8 cellular contexts compared by ENCODE assay signal in genomic region chr22:42268852-42269406, GRCh38. TPM values are rescaled to one million over a fixed set of nuclear protein-coding genes. Genes with fewer than 3 reads are reported as not detected.
DNase-seq lines count a peak whose midpoint lies in the region; ATAC-seq, FAIRE-seq and TF ChIP-seq lines count a peak whose summit lies in the region.

No MANE protein-coding gene starts in this region.

- CTCF ChIA-PET in CD4-positive, alpha-beta memory T cell (lab: Charles Lee; ENCODE audit: partially characterized antibody) = interaction anchor here (1.1 to 1.2 kb wide), 2 partner anchors 9 to 178 kb away, joined by 3 to 4 read pairs; partner anchors contain the start of gene NDUFA6
- CTCF ChIA-PET in H1 (lab: Charles Lee; ENCODE audit: partially characterized antibody) = interaction anchor here (0.6 to 1.0 kb wide), 3 partner anchors 10 to 176 kb away, joined by 3 to 5 read pairs (median 3); no protein-coding TSS in a partner anchor

- H3K4me1 Mint-ChIP-seq in CD4-positive, alpha-beta memory T cell = peaks cover 39 to 58% (median 46%) of the 10 kb centered on the region in 4 donors
- peaks cover 51% of the 10 kb centered on the region for H3K4me1 Mint-ChIP-seq in neural progenitor cell

- WGBS in H1 (ENCODE audit: extremely low coverage in 1 of 2, insufficient coverage in 1 of 2, insufficient read length in 1 of 2, insufficient replicate concordance in 2 of 2, low coverage in 1 of 2, low lambda C conversion rate in 2 of 2, missing lambda C conversion rate in 1 of 2), 2 experiments = 22% methylated on average over 9 of the region's 9 CpGs; no CpG with 5 or more reads in 1 of the 2 experiments

- peaks cover 0 to 20% of the 10 kb centered on the region in 2 donors for H3K36me3 Mint-ChIP-seq in CD4-positive, alpha-beta memory T cell
- peaks cover 1% of the 10 kb centered on the region for H3K36me3 Mint-ChIP-seq in neural progenitor cell

- H3K56ac ChIP-seq in H1 (replicated peaks; ENCODE audit: insufficient read length, low read depth, low read length) = no peak overlapping the region

- H3K9ac ChIP-seq in NT2/D1 (ENCODE audit: insufficient read length, low read depth) (peak overlapping the region; percentile 86), H1 (replicated peaks in 1 of 4; ENCODE audit: extremely low read depth in 1 of 4, low read depth in 3 of 4, low read length in 3 of 4) (peak overlapping the region in 3 of 4 experiments; percentile 67 to 76 (median 67); a peak in 4 of 7 replicates), neural progenitor cell (no peak overlapping the region)

- POLR2A ChIA-PET in CD4-positive, alpha-beta memory T cell (lab: Charles Lee; ENCODE audit: partially characterized antibody) = interaction anchor here (0.7 to 1.1 kb wide), 5 partner anchors 67 to 178 kb away, joined by 3 to 6 read pairs (median 3); partner anchors contain the start of gene NDUFA6
- POLR2A ChIA-PET in H1 (lab: Charles Lee; ENCODE audit: partially characterized antibody) = interaction anchor here (0.9 to 1.2 kb wide), 4 partner anchors 9 to 35 kb away, joined by 3 to 4 read pairs (median 3); no protein-coding TSS in a partner anchor

- TF ChIP-seq CTCF in H1 (IDR thresholded peaks at IDR 0.05; ENCODE audit: control extremely low read depth in 1 of 3, insufficient read depth in 1 of 3, low read depth in 1 of 3, low read length in 3 of 3) (no peak), neural progenitor cell (IDR thresholded peaks at IDR 0.05) (no peak)

- DNase-seq in CD4-positive, alpha-beta memory T cell = no peak
- DNase-seq in NT2/D1 (ENCODE audit: low read depth, low spot score) (no peak), H1 (ENCODE audit: low read depth in 1 of 2, low spot score in 2 of 2) (no peak), neural progenitor cell (ENCODE audit: low spot score) (no peak), NCI-H1092 treated with DMSO at 0.1 percent for 48 hours (lab: John Stamatoyannopoulos, UW) (no peak)
- no peak for DNase-seq in stimulated activated CD4-positive, alpha-beta T cell treated with anti-CD3 and anti-CD28 coated beads, Interleukin-2, amount 100 ng/mL, for 48 hours
- DNase-seq in central memory CD4-positive, alpha-beta T cell = no peak

- H3K79me2 ChIP-seq in H1 (ENCODE audit: control insufficient read depth in 1 of 2, insufficient read depth in 2 of 2, low read length in 2 of 2) (peaks cover 29 to 54% of the 10 kb centered on the region in 2 experiments), neural progenitor cell (ENCODE audit: low read depth) (peaks cover 62% of the 10 kb centered on the region)

- peak overlapping the region; percentile 91 for H3K27ac ChIP-seq in CD4-positive, alpha-beta memory T cell (ENCODE audit: low read depth, low read length)
- no peak overlapping the region for H3K27ac ChIP-seq in H1 (ENCODE audit: low read depth, low read length)
- no peak overlapping the region for H3K27ac ChIP-seq in neural progenitor cell

- TF ChIP-seq RAD21 in H1 (IDR thresholded peaks at IDR 0.05 in 1 of 2, conservative IDR thresholded peaks at IDR 0.05 in 1 of 2; ENCODE audit: low read depth in 2 of 2, low read length in 2 of 2) = no peak

- no peak overlapping the region for H2BK20ac ChIP-seq in H1 (ENCODE audit: low read length)

- no peak overlapping the region for H3K23ac ChIP-seq in H1 (ENCODE audit: insufficient read length)

- no peak for ATAC-seq in GM19463 (IDR thresholded peaks at IDR 0.05; ENCODE audit: unreplicated experiment)

- H3K4me2 ChIP-seq in H1 (ENCODE audit: insufficient read depth in 1 of 2, low read depth in 2 of 2, low read length in 2 of 2) (peak overlapping the region; percentile 80 to 81), neural progenitor cell (peak overlapping the region; percentile 94)

- no peak overlapping the region for H2BK12ac ChIP-seq in H1 (ENCODE audit: low read depth, low read length)

- H3K9me3 Mint-ChIP-seq in CD4-positive, alpha-beta memory T cell = no peaks in the 10 kb centered on the region
- H3K9me3 Mint-ChIP-seq in neural progenitor cell = no peaks in the 10 kb centered on the region

- TF ChIP-seq POLR2A in H1 (IDR thresholded peaks at IDR 0.05; ENCODE audit: control extremely low read depth in 1 of 2, low read depth in 2 of 2, low read length in 2 of 2) = no peak

- no peak for TF ChIP-seq EP300 in H1 (IDR thresholded peaks at IDR 0.05; ENCODE audit: borderline replicate concordance in 1 of 2, low read depth in 2 of 2, low read length in 2 of 2)

- no peak overlapping the region for H2BK120ac ChIP-seq in H1 (replicated peaks; ENCODE audit: low read depth, low read length)

- H4K5ac ChIP-seq in H1 (ENCODE audit: insufficient read length, low read depth, low read length) = no peak overlapping the region

- intact Hi-C loops in CD4-positive, alpha-beta memory T cell (cut with micrococcal nuclease) = loop anchor here (1.0 to 5.0 kb wide), 4 partner anchors 33 to 178 kb away; partner anchors contain the start of gene NDUFA6

- peaks cover 29 to 35% of the 10 kb centered on the region in 2 experiments for H4K20me1 ChIP-seq in H1 (replicated peaks in 1 of 2; ENCODE audit: control insufficient read depth in 1 of 2, insufficient read depth in 2 of 2, low read length in 2 of 2)
- H4K20me1 ChIP-seq in neural progenitor cell (ENCODE audit: low read depth) = peaks cover 66% of the 10 kb centered on the region

- FAIRE-seq in H1 (lab: Jason Lieb, UNC) = no peak

- peak overlapping the region; percentile 77; the same call in 1 of the 2 replicates for H2BK5ac ChIP-seq in H1 (ENCODE audit: low read depth, low read length)

- H3K27me3 ChIP-seq in CD4-positive, alpha-beta memory T cell (ENCODE audit: insufficient read depth, low read length) = no peaks in the 10 kb centered on the region
- no peaks in the 10 kb centered on the region for H3K27me3 ChIP-seq in NT2/D1 (ENCODE audit: insufficient read depth, insufficient read length)
- peaks cover 0 to 8% (median 4%) of the 10 kb centered on the region in 4 experiments; a peak in 3 of 7 replicates for H3K27me3 ChIP-seq in H1 (replicated peaks in 1 of 4; ENCODE audit: control insufficient read depth in 3 of 4, extremely low read depth in 1 of 4, insufficient read depth in 3 of 4, low read length in 3 of 4)
- H3K27me3 ChIP-seq in neural progenitor cell = no peaks in the 10 kb centered on the region

- H2BK15ac ChIP-seq in H1 (ENCODE audit: low read length) = no peak overlapping the region

- peak overlapping the region; percentile 26 to 80 for H3K4me3 ChIP-seq in CD4-positive, alpha-beta memory T cell (ENCODE audit: low read length in 2 of 2)
- H3K4me3 ChIP-seq in NT2/D1 (ENCODE audit: insufficient read length, low read depth) = peak overlapping the region; percentile 75
- H3K4me3 ChIP-seq in H1 (ENCODE audit: extremely low read depth in 1 of 4, insufficient read depth in 2 of 4, low read depth in 3 of 4, low read length in 4 of 4) = peak overlapping the region; percentile 77 to 86 (median 83)
- H3K4me3 ChIP-seq in neural progenitor cell = peak overlapping the region; percentile 88

- no peaks in the 10 kb centered on the region for H3K9me3 ChIP-seq in CD4-positive, alpha-beta memory T cell (ENCODE audit: control insufficient read depth in 1 of 2, low read length in 2 of 2)
- H3K9me3 ChIP-seq in NT2/D1 (ENCODE audit: insufficient read depth, low read length) (no peaks in the 10 kb centered on the region), H1 (ENCODE audit: insufficient read depth in 2 of 2, low read depth in 1 of 2, low read length in 1 of 2) (no peaks in the 10 kb centered on the region), neural progenitor cell (ENCODE audit: low read depth) (no peaks in the 10 kb centered on the region)

- no peaks in the 10 kb centered on the region for H3K36me3 ChIP-seq in CD4-positive, alpha-beta memory T cell (ENCODE audit: insufficient read depth, low read length)
- no peaks in the 10 kb centered on the region for H3K36me3 ChIP-seq in NT2/D1 (ENCODE audit: insufficient read depth, insufficient read length, low read length)
- no peaks in the 10 kb centered on the region for H3K36me3 ChIP-seq in H1 (ENCODE audit: control insufficient read depth in 2 of 4, insufficient read depth in 4 of 4, low read length in 3 of 4)
- no peaks in the 10 kb centered on the region for H3K36me3 ChIP-seq in neural progenitor cell

- H3K14ac ChIP-seq in H1 (ENCODE audit: insufficient read length) = no peak overlapping the region

- no peak overlapping the region for H4K8ac ChIP-seq in H1 (ENCODE audit: extremely low read depth, insufficient read depth, low read length)

- peaks cover 50% of the 10 kb centered on the region for H3F3A ChIP-seq in neural progenitor cell (ENCODE audit: low read depth)

- H2AFZ ChIP-seq in H1 (ENCODE audit: low read length) = no peak overlapping the region
- H2AFZ ChIP-seq in neural progenitor cell (replicated peaks) = no peak overlapping the region

- no peak overlapping the region for H2AK5ac ChIP-seq in H1 (ENCODE audit: low read depth, low read length)

- peak overlapping the region; percentile 88 to 95 (median 93) for H3K4me3 Mint-ChIP-seq in CD4-positive, alpha-beta memory T cell
- peak overlapping the region; percentile 90 for H3K4me3 Mint-ChIP-seq in neural progenitor cell

- no peak overlapping the region for H4K91ac ChIP-seq in H1 (replicated peaks; ENCODE audit: insufficient read length, low read length)

- H3K4ac ChIP-seq in H1 (replicated peaks; ENCODE audit: insufficient read length, low read depth, low read length) = no peak overlapping the region

- peaks cover 4% of the 10 kb centered on the region; the same call in 1 of the 2 replicates for H3K23me2 ChIP-seq in H1 (ENCODE audit: low read depth, low read length)

- H3K27me3 Mint-ChIP-seq in CD4-positive, alpha-beta memory T cell = no peaks in the 10 kb centered on the region
- peaks cover 5% of the 10 kb centered on the region for H3K27me3 Mint-ChIP-seq in neural progenitor cell (ENCODE audit: insufficient read depth, low read depth)

- peaks cover 5% of the 10 kb centered on the region for H3K79me1 ChIP-seq in H1 (ENCODE audit: low read depth, low read length)

- H3K27ac Mint-ChIP-seq in CD4-positive, alpha-beta memory T cell = peak overlapping the region; percentile 87 to 95 (median 90)
- H3K27ac Mint-ChIP-seq in neural progenitor cell = no peak overlapping the region

- no peak overlapping the region for H3K18ac ChIP-seq in H1 (ENCODE audit: extremely low read depth, low read length)

- peaks cover 57% of the 10 kb centered on the region for H3K4me1 ChIP-seq in CD4-positive, alpha-beta memory T cell (ENCODE audit: insufficient read depth, low read length)
- H3K4me1 ChIP-seq in NT2/D1 (ENCODE audit: insufficient read depth, insufficient read length) (peaks cover 5% of the 10 kb centered on the region), H1 (replicated peaks in 1 of 4; ENCODE audit: control insufficient read depth in 3 of 4, insufficient read depth in 4 of 4, low read length in 3 of 4) (peaks cover 3 to 14% (median 11%) of the 10 kb centered on the region in 4 experiments), neural progenitor cell (peaks cover 35% of the 10 kb centered on the region)

RNA-seq across cellular contexts. Expression of gene TCF20, which starts 1.5 kb away (rescaled TPM):
- total RNA-seq in CD4-positive, alpha-beta memory T cell = 10 to 100 TPM; 88.7 to 93.4 TPM
- polyA plus RNA-seq in CD4-positive, alpha-beta memory T cell = 1 to 10 TPM in 1 of 2 donors, under 1 TPM in 1; 0.72 to 4.8 TPM
- total RNA-seq in H1 (2021; fragmentation: NEBNext Ultra II Directional; extraction: Animal tissue kit (Norgen Biotek cat#: 25700)) = 79.8 and 80.4 TPM in 2 replicates
- 22.0 and 23.3 TPM in 2 replicates for polyA plus RNA-seq in H1 (2011; rRNA removed)
- polyA plus RNA-seq in H1 (2011; cell fraction: cytosol; rRNA removed) = 30.3 TPM
- polyA plus RNA-seq in H1 (2011; cell fraction: nucleus; rRNA removed) = 38.0 TPM
- polyA plus RNA-seq in H1 (2012, experiment 1 of 2) = 32.2 to 35.2 TPM (median 33.5 TPM) in 4 replicates
- 6.0 TPM for polyA plus RNA-seq in H1 (2012, experiment 2 of 2)
- 23.5 TPM for polyA plus RNA-seq in H1 (2013, experiment 1 of 2)
- polyA plus RNA-seq in H1 (2013, experiment 2 of 2) = 22.7 TPM
- 101 TPM in 2 replicates for polyA minus RNA-seq in H1 (2011; rRNA and poly(A)+ RNA removed)
- 35.6 TPM for polyA minus RNA-seq in H1 (2011; cell fraction: cytosol; rRNA and poly(A)+ RNA removed)
- polyA minus RNA-seq in H1 (2011; cell fraction: nucleus; rRNA and poly(A)+ RNA removed) = 74.0 TPM
- 53.7 and 67.4 TPM in 2 replicates for total RNA-seq in neural progenitor cell (ENCODE audit: low replicate concordance)
